1 cellular context compared by ENCODE assay signal in genomic region chr5:138068742-138069375, GRCh38.
A peak's percentile ranks its signal among the peaks of the same experiment; 100 is the strongest.
TF ChIP-seq lines count a peak whose summit lies in the region.

No MANE protein-coding gene starts in this region.

TF ChIP-seq in HEK293, 187 proteins besides CTCF, POLR2A, EP300 and RAD21 (continued from another document and continues in another):
- TF ChIP-seq BCL11A (tag by site-specific recombination; IDR thresholded peaks at IDR 0.05; ENCODE audit: low read depth), result no peak
- TF ChIP-seq ZSCAN16 (tag by site-specific recombination; IDR thresholded peaks at IDR 0.05), result no peak
- no peak for TF ChIP-seq PBX3 (CRISPR knock-in tag; IDR thresholded peaks at IDR 0.05)
- TF ChIP-seq GLI4 (tag by site-specific recombination; IDR thresholded peaks at IDR 0.05), result no peak
- TF ChIP-seq HOXA7 (CRISPR knock-in tag; IDR thresholded peaks at IDR 0.05; ENCODE audit: borderline replicate concordance), result no peak
- no peak for TF ChIP-seq ZNF133 (tag by site-specific recombination; IDR thresholded peaks at IDR 0.05)
- no peak for TF ChIP-seq FEZF1 (tag by site-specific recombination; IDR thresholded peaks at IDR 0.05)
- peak; percentile 74 for TF ChIP-seq ATF2 (tag by site-specific recombination; IDR thresholded peaks at IDR 0.05; ENCODE audit: low read depth)
- TF ChIP-seq HIC1 (tag by site-specific recombination; IDR thresholded peaks at IDR 0.05), result no peak
- no peak for TF ChIP-seq ZNF10 (tag by site-specific recombination; IDR thresholded peaks at IDR 0.05)
- no peak for TF ChIP-seq ZNF138 (tag by site-specific recombination; IDR thresholded peaks at IDR 0.05; ENCODE audit: borderline replicate concordance)
- no peak for TF ChIP-seq ZNF24 (tag by site-specific recombination; IDR thresholded peaks at IDR 0.05)
- TF ChIP-seq GLI2 (tag by site-specific recombination; IDR thresholded peaks at IDR 0.05; ENCODE audit: borderline replicate concordance, low read depth), result no peak
- no peak for TF ChIP-seq MEIS1 (CRISPR knock-in tag; IDR thresholded peaks at IDR 0.05; ENCODE audit: borderline replicate concordance)
- no peak for TF ChIP-seq ZNF501 (tag by site-specific recombination; IDR thresholded peaks at IDR 0.05)
- TF ChIP-seq ZNF776 (tag by site-specific recombination; IDR thresholded peaks at IDR 0.05; ENCODE audit: borderline replicate concordance), result no peak
- peak; percentile 38; the same call in 1 of the 2 replicates for TF ChIP-seq PRDM10 (tag by site-specific recombination; IDR thresholded peaks at IDR 0.05)
- no peak for TF ChIP-seq ZNF19 (tag by site-specific recombination; IDR thresholded peaks at IDR 0.05; ENCODE audit: low read depth)
- TF ChIP-seq ZNF398 (tag by site-specific recombination; IDR thresholded peaks at IDR 0.05), result no peak
- no peak for TF ChIP-seq ZIC2 (tag by site-specific recombination; IDR thresholded peaks at IDR 0.05)
- TF ChIP-seq KLF7 (tag by site-specific recombination; IDR thresholded peaks at IDR 0.05; ENCODE audit: borderline replicate concordance), result no peak
- 0 out of 2 replicates have a peak, but pooled peaks have one; percentile 17 for TF ChIP-seq ZBTB21 (tag by site-specific recombination; IDR thresholded peaks at IDR 0.05)
- no peak for TF ChIP-seq ZNF26 (tag by site-specific recombination; IDR thresholded peaks at IDR 0.05)
- TF ChIP-seq ZNF792 (tag by site-specific recombination; IDR thresholded peaks at IDR 0.05), result no peak
- TF ChIP-seq ZNF449 (tag by site-specific recombination; IDR thresholded peaks at IDR 0.05), result no peak
- TF ChIP-seq PRDM4 (tag by site-specific recombination; IDR thresholded peaks at IDR 0.05), result no peak
- TF ChIP-seq ZBTB11 (tag by site-specific recombination; conservative IDR thresholded peaks at IDR 0.05; ENCODE audit: low read depth), result no peak
- TF ChIP-seq ZFHX2 (tag by site-specific recombination; conservative IDR thresholded peaks at IDR 0.05), result peak; percentile 56
- TF ChIP-seq ZBTB17 (tag by site-specific recombination; IDR thresholded peaks at IDR 0.05), result peak; percentile 48; the same call in 1 of the 2 replicates
- TF ChIP-seq KLF9 (tag by site-specific recombination; IDR thresholded peaks at IDR 0.05; ENCODE audit: low read depth), result no peak
- no peak for TF ChIP-seq ZBTB1 (tag by site-specific recombination; IDR thresholded peaks at IDR 0.05)
- 0 out of 2 replicates have a peak, but pooled peaks have one; percentile 23 for TF ChIP-seq ZEB2 (tag by site-specific recombination; IDR thresholded peaks at IDR 0.05)
- TF ChIP-seq ZNF654 (tag by site-specific recombination; IDR thresholded peaks at IDR 0.05; ENCODE audit: low read depth), result peak; percentile 61
- no peak for TF ChIP-seq ELK4 (IDR thresholded peaks at IDR 0.05; ENCODE audit: borderline replicate concordance, low read depth, low read length)
- TF ChIP-seq ZNF121 (tag by site-specific recombination; IDR thresholded peaks at IDR 0.05), result no peak
- no peak for TF ChIP-seq ZNF747 (tag by site-specific recombination; IDR thresholded peaks at IDR 0.05)
- no peak for TF ChIP-seq HOXD13 (CRISPR knock-in tag; IDR thresholded peaks at IDR 0.05; ENCODE audit: borderline replicate concordance)
